In genomic region chr20:62422636-62423325, GRCh38 we compare ENCODE assay signal across 24 cellular contexts.
A peak's percentile ranks its signal among the peaks of the same experiment; 100 is the strongest.
DNase-seq lines count a peak whose midpoint lies in the region; ATAC-seq and TF ChIP-seq lines count a peak whose summit lies in the region.
"Had no signal": no experiment of that assay in that cellular context is flagged by ENCODE, and none has a peak within 500 bp of the region (broad histone marks: within the 10 kb centered on the region; RNA-seq: fewer than 3 reads in every experiment).

No MANE protein-coding gene starts in this region.

- H3K4me3 ChIP-seq in RWPE2 (ENCODE audit: severe bottlenecking), result no peak overlapping the region
- H3K4me3 ChIP-seq: esophagus squamous epithelium, lower lobe of right lung, MG63, thoracic aorta had no signal

- H3K36me3 ChIP-seq in RWPE2 (ENCODE audit: low read depth), result no peaks in the 10 kb centered on the region
- H3K36me3 ChIP-seq: esophagus squamous epithelium, lower lobe of right lung, MG63, thoracic aorta had no signal

- H3K9me3 ChIP-seq in RWPE2 (ENCODE audit: severe bottlenecking), result no peaks in the 10 kb centered on the region
- H3K9me3 ChIP-seq: esophagus squamous epithelium, lower lobe of right lung, MG63, thoracic aorta had no signal

- DNase-seq in RWPE2 (ENCODE audit: low spot score) (peak; percentile 83), NCI-H446 (lab: John Stamatoyannopoulos, UW) (no peak)
- DNase-seq: activated CD4-positive, alpha-beta memory T cell treated with anti-CD3 and anti-CD28 coated beads, Interleukin-2, amount 10 ng/mL, durations not matched to agents 7 days and 5 days; activated CD4-positive, alpha-beta T cell treated with anti-CD3 and anti-CD28 coated beads for 1 hour; activated CD8-positive, alpha-beta memory T cell treated with anti-CD3 and anti-CD28 coated beads, Interleukin-2, amount 50 U/mL, for 48 hours; activated naive CD4-positive, alpha-beta T cell treated with anti-CD3 and anti-CD28 coated beads, Interleukin-2, amount 10 ng/mL, durations not matched to agents 7 days and 5 days; C1 segment of cervical spinal cord; cerebellar nuclear complex; COR-L47; esophagus squamous epithelium; foreskin melanocyte; HFFc6; KG1; lower lobe of right lung; MG63; naive thymus-derived CD8-positive, alpha-beta T cell; NCI-H1105 treated with DMSO at 0.1 percent for 48 hours; NCI-H2029; NCI-H526 treated with DMSO at 0.1 percent for 48 hours; occipital lobe; SHP77; stimulated activated CD4-positive, alpha-beta T cell treated with anti-CD3 and anti-CD28 coated beads, Interleukin-15, amount 100 ng/mL, for 24 hours; stimulated activated naive CD4-positive, alpha-beta T cell treated with Interleukin-2 at 50 U/mL for 16 hours had no signal

- no peak for ATAC-seq in RWPE2 (ENCODE audit: low read depth)
- ATAC-seq: lower lobe of right lung; naive thymus-derived CD8-positive, alpha-beta T cell had no signal

- no peak overlapping the region for H3K27ac ChIP-seq in RWPE2 (ENCODE audit: poor library complexity, severe bottlenecking)
- H3K27ac ChIP-seq: esophagus squamous epithelium, lower lobe of right lung, thoracic aorta had no signal

- peaks cover 7% of the 10 kb centered on the region for H3K4me1 ChIP-seq in RWPE2 (ENCODE audit: insufficient read depth, poor library complexity, severe bottlenecking)

- TF ChIP-seq CTCF in RWPE2 (IDR thresholded peaks at IDR 0.05; ENCODE audit: poor library complexity, severe bottlenecking), result no peak

- no peaks in the 10 kb centered on the region for H3K27me3 ChIP-seq in RWPE2 (ENCODE audit: insufficient read depth, poor library complexity, severe bottlenecking)
- H3K27me3 ChIP-seq: MG63 had no signal
